13 cellular contexts compared by ENCODE assay signal in genomic region chr17:58060596-58061191, GRCh38. TPM values are rescaled to one million over a fixed set of nuclear protein-coding genes. Genes with fewer than 3 reads are reported as not detected.
DNase-seq lines count a peak whose midpoint lies in the region; ATAC-seq and TF ChIP-seq lines count a peak whose summit lies in the region.
"Had no signal": no experiment of that assay in that cellular context is flagged by ENCODE, and none has a peak within 500 bp of the region (broad histone marks: within the 10 kb centered on the region; RNA-seq: fewer than 3 reads in every experiment).

No MANE protein-coding gene starts in this region.

- TF ChIP-seq POLR2A in adrenal gland (IDR thresholded peaks at IDR 0.05): no peak
- TF ChIP-seq POLR2A in sigmoid colon (IDR thresholded peaks at IDR 0.05): no peak

- DNase-seq in LNCaP clone FGC (ENCODE audit: low read depth): peak; percentile 22
- peak; percentile 56 to 88 (median 82) for DNase-seq in adrenal gland
- peak; percentile 62 to 68 for DNase-seq in heart right ventricle
- peak; percentile 91 for DNase-seq in sigmoid colon
- DNase-seq in Caco-2: no peak
- no peak for DNase-seq in medulla oblongata (ENCODE audit: extremely low spot score)
- no peak for DNase-seq in activated T-helper 1 cell treated with anti-CD3 and anti-CD28 coated beads, Interleukin-12 subunit alpha, Interleukin-12 subunit beta, Interleukin-2, Interleukin-4 antibody, amounts not matched to agents 30 ng/mL and 10 ng/mL and 1 ng/mL, durations not matched to agents 14 hours and 24 hours and 36 hours (ENCODE audit: low spot score)
- no peak for DNase-seq in NCI-H748 (lab: John Stamatoyannopoulos, UW; ENCODE audit: unreplicated experiment)
- DNase-seq: activated CD4-positive, alpha-beta T cell treated with anti-CD3 and anti-CD28 coated beads, Interleukin-2, amount 10 ng/mL, durations not matched to agents 24 days and 14 days; DMS153; MM.1S; SHP77; stimulated activated naive CD8-positive, alpha-beta T cell treated with anti-CD3 and anti-CD28 coated beads, Interleukin-15, amount 100 ng/mL, for 72 hours had no signal

- intact Hi-C loops in adrenal gland (cut with DNase I) (no loop called here), heart right ventricle (cut with DNase I) (loop anchor here in 1 of 10 donors (10.0 kb wide), 1 partner anchor 46 kb away; no protein-coding TSS in a partner anchor), sigmoid colon (cut with DNase I) (loop anchor here (2.0 kb wide), 1 partner anchor 22 kb away; the partner anchor contains the start of gene DYNLL2), Caco-2 (cut with micrococcal nuclease; ENCODE audit: unreplicated experiment) (no loop called here)
- intact Hi-C loops in activated T-helper 1 cell treated with anti-CD3 and anti-CD28 coated beads, Interleukin-12 subunit alpha, Interleukin-12 subunit beta, Interleukin-2, Interleukin-4 antibody, amounts not matched to agents 30 ng/mL and 10 ng/mL and 1 ng/mL, durations not matched to agents 14 hours and 24 hours and 36 hours (cut with micrococcal nuclease): no loop called here

- H3K27me3 Mint-ChIP-seq in Caco-2 (ENCODE audit: insufficient read depth, unreplicated experiment): no peaks in the 10 kb centered on the region
- H3K27me3 Mint-ChIP-seq in activated T-helper 1 cell treated with anti-CD3 and anti-CD28 coated beads, Interleukin-12 subunit alpha, Interleukin-12 subunit beta, Interleukin-2, Interleukin-4 antibody, amounts not matched to agents 30 ng/mL and 10 ng/mL and 1 ng/mL, durations not matched to agents 14 hours and 24 hours and 36 hours (ENCODE audit: insufficient read depth): peaks cover 8% of the 10 kb centered on the region

- no peaks in the 10 kb centered on the region for H3K36me3 ChIP-seq in adrenal gland (replicated peaks in 1 of 2)
- no peaks in the 10 kb centered on the region for H3K36me3 ChIP-seq in heart right ventricle
- no peaks in the 10 kb centered on the region for H3K36me3 ChIP-seq in sigmoid colon
- no peaks in the 10 kb centered on the region for H3K36me3 ChIP-seq in Caco-2 (ENCODE audit: control insufficient read depth, insufficient read depth, low read length)

- no peaks in the 10 kb centered on the region for H3K9me3 Mint-ChIP-seq in Caco-2 (ENCODE audit: unreplicated experiment)
- no peaks in the 10 kb centered on the region for H3K9me3 Mint-ChIP-seq in activated T-helper 1 cell treated with anti-CD3 and anti-CD28 coated beads, Interleukin-12 subunit alpha, Interleukin-12 subunit beta, Interleukin-2, Interleukin-4 antibody, amounts not matched to agents 30 ng/mL and 10 ng/mL and 1 ng/mL, durations not matched to agents 14 hours and 24 hours and 36 hours
- H3K9me3 Mint-ChIP-seq: activated CD4-positive, alpha-beta T cell treated with anti-CD3 and anti-CD28 coated beads, Interleukin-2, amount 10 ng/mL, durations not matched to agents 24 days and 14 days; stimulated activated naive CD8-positive, alpha-beta T cell treated with anti-CD3 and anti-CD28 coated beads, Interleukin-15, amount 100 ng/mL, for 72 hours had no signal

- CTCF ChIA-PET in Caco-2 (lab: Charles Lee): no interaction called here

- POLR2A ChIA-PET in Caco-2 (lab: Charles Lee): interaction anchor here (1.1 kb wide), 1 partner anchor 22 kb away, joined by 3 read pairs; no protein-coding TSS in a partner anchor

- peak; percentile 78 to 96 (median 94) for ATAC-seq in heart right ventricle
- ATAC-seq: stimulated activated naive CD8-positive, alpha-beta T cell treated with anti-CD3 and anti-CD28 coated beads, Interleukin-15, amount 100 ng/mL, for 72 hours had no signal

- no peaks in the 10 kb centered on the region for H3K36me3 Mint-ChIP-seq in Caco-2 (ENCODE audit: insufficient read depth, unreplicated experiment)
- no peaks in the 10 kb centered on the region for H3K36me3 Mint-ChIP-seq in activated T-helper 1 cell treated with anti-CD3 and anti-CD28 coated beads, Interleukin-12 subunit alpha, Interleukin-12 subunit beta, Interleukin-2, Interleukin-4 antibody, amounts not matched to agents 30 ng/mL and 10 ng/mL and 1 ng/mL, durations not matched to agents 14 hours and 24 hours and 36 hours (ENCODE audit: low read depth)

- no peaks in the 10 kb centered on the region for H3K9me3 ChIP-seq in adrenal gland (replicated peaks in 1 of 3)
- H3K9me3 ChIP-seq in heart right ventricle: no peaks in the 10 kb centered on the region
- no peaks in the 10 kb centered on the region for H3K9me3 ChIP-seq in sigmoid colon
- H3K9me3 ChIP-seq in Caco-2: no peaks in the 10 kb centered on the region

- WGBS in adrenal gland, 4 donors: 9 to 35% (median 22%) methylated on average over 6 to 9 of the region's 9 CpGs
- 7 to 9% methylated on average over 9 of the region's 9 CpGs for WGBS in heart right ventricle, 2 donors
- WGBS in sigmoid colon, 2 donors: 26 to 56% methylated on average over 9 of the region's 9 CpGs

- BruUV-seq in Caco-2 (replicated peaks; lab: Mats Ljungman, UMichigan): no TSS peak

- H3K27me3 ChIP-seq in adrenal gland (no peaks in the 10 kb centered on the region), heart right ventricle (peaks cover 0 to 3% (median 0%) of the 10 kb centered on the region in 7 donors), sigmoid colon (no peaks in the 10 kb centered on the region), Caco-2 (replicated peaks; ENCODE audit: control insufficient read depth, insufficient read depth, low read length) (no peaks in the 10 kb centered on the region)

- H3K27ac Mint-ChIP-seq in Caco-2 (ENCODE audit: unreplicated experiment): no peak overlapping the region
- H3K27ac Mint-ChIP-seq in activated T-helper 1 cell treated with anti-CD3 and anti-CD28 coated beads, Interleukin-12 subunit alpha, Interleukin-12 subunit beta, Interleukin-2, Interleukin-4 antibody, amounts not matched to agents 30 ng/mL and 10 ng/mL and 1 ng/mL, durations not matched to agents 14 hours and 24 hours and 36 hours: no peak overlapping the region
- H3K27ac Mint-ChIP-seq: activated CD4-positive, alpha-beta T cell treated with anti-CD3 and anti-CD28 coated beads, Interleukin-2, amount 10 ng/mL, durations not matched to agents 24 days and 14 days had no signal

- H3K4me1 Mint-ChIP-seq in Caco-2 (ENCODE audit: low read depth, unreplicated experiment): no peaks in the 10 kb centered on the region
- H3K4me1 Mint-ChIP-seq in activated T-helper 1 cell treated with anti-CD3 and anti-CD28 coated beads, Interleukin-12 subunit alpha, Interleukin-12 subunit beta, Interleukin-2, Interleukin-4 antibody, amounts not matched to agents 30 ng/mL and 10 ng/mL and 1 ng/mL, durations not matched to agents 14 hours and 24 hours and 36 hours (ENCODE audit: low read depth): no peaks in the 10 kb centered on the region
- H3K4me1 Mint-ChIP-seq: activated CD4-positive, alpha-beta T cell treated with anti-CD3 and anti-CD28 coated beads, Interleukin-2, amount 10 ng/mL, durations not matched to agents 24 days and 14 days had no signal

- H3K4me3 ChIP-seq in LNCaP clone FGC (ENCODE audit: low read depth, low read length) (no peak overlapping the region), adrenal gland (no peak overlapping the region), heart right ventricle (no peak overlapping the region), sigmoid colon (no peak overlapping the region), Caco-2 (ENCODE audit: low read depth, low read length) (no peak overlapping the region)

- H3K4me1 ChIP-seq in adrenal gland (replicated peaks in 1 of 2): peaks cover 0 to 10% of the 10 kb centered on the region in 2 donors
- peaks cover 0 to 19% (median 12%) of the 10 kb centered on the region in 9 donors for H3K4me1 ChIP-seq in heart right ventricle
- peaks cover 0 to 26% (median 16%) of the 10 kb centered on the region in 4 donors for H3K4me1 ChIP-seq in sigmoid colon
- H3K4me1 ChIP-seq in Caco-2: no peaks in the 10 kb centered on the region

- peak overlapping the region in 1 of 5 donors; percentile 63 for H3K27ac ChIP-seq in adrenal gland
- H3K27ac ChIP-seq in heart right ventricle: peak overlapping the region in 1 of 10 donors; percentile 22
- H3K27ac ChIP-seq in sigmoid colon: peak overlapping the region in 3 of 4 donors; percentile 60 to 72 (median 72)

- H3K4me3 Mint-ChIP-seq in Caco-2 (ENCODE audit: unreplicated experiment): no peak overlapping the region
- no peak overlapping the region for H3K4me3 Mint-ChIP-seq in activated T-helper 1 cell treated with anti-CD3 and anti-CD28 coated beads, Interleukin-12 subunit alpha, Interleukin-12 subunit beta, Interleukin-2, Interleukin-4 antibody, amounts not matched to agents 30 ng/mL and 10 ng/mL and 1 ng/mL, durations not matched to agents 14 hours and 24 hours and 36 hours
- H3K4me3 Mint-ChIP-seq: activated CD4-positive, alpha-beta T cell treated with anti-CD3 and anti-CD28 coated beads, Interleukin-2, amount 10 ng/mL, durations not matched to agents 24 days and 14 days; stimulated activated naive CD8-positive, alpha-beta T cell treated with anti-CD3 and anti-CD28 coated beads, Interleukin-15, amount 100 ng/mL, for 72 hours had no signal

- TF ChIP-seq CTCF in LNCaP clone FGC (IDR thresholded peaks at IDR 0.05; ENCODE audit: control insufficient read depth, extremely low read depth, insufficient read depth) (no peak), adrenal gland (IDR thresholded peaks at IDR 0.05) (no peak), heart right ventricle (IDR thresholded peaks at IDR 0.05) (no peak), sigmoid colon (IDR thresholded peaks at IDR 0.05) (no peak), Caco-2 (IDR thresholded peaks at IDR 0.05; ENCODE audit: insufficient read depth in 1 of 2, low read depth in 1 of 2, low read length in 1 of 2, severe bottlenecking in 1 of 2, unreplicated experiment in 1 of 2) (no peak)

- no peak for TF ChIP-seq EP300 in sigmoid colon (IDR thresholded peaks at IDR 0.05)

RNA-seq across cellular contexts. Expression of gene DYNLL2, which starts 22.5 kb away (rescaled TPM):
- total RNA-seq in adrenal gland (100 to 1,000 TPM in 1 of 8 donors, 10 to 100 TPM in 7; 18.5 to 207 (median 37.3) TPM), heart right ventricle (100 to 1,000 TPM in 2 of 10 donors, 10 to 100 TPM in 8; 73.4 to 105 (median 83.5) TPM), sigmoid colon (10 to 100 TPM; 19.4 to 28.9 (median 22.8) TPM), Caco-2 (2022) (67.8 and 80.6 TPM in 2 replicates)
- polyA plus RNA-seq in adrenal gland (100 to 1,000 TPM in 1 of 3 donors, 10 to 100 TPM in 2; 19.8 to 194 (median 31.0) TPM), heart right ventricle (10 to 100 TPM; 45.3 to 46.1 TPM), sigmoid colon (10 to 100 TPM; 26.4 to 44.9 (median 32.1) TPM)
- 35.8 and 37.6 TPM in 2 replicates for total RNA-seq in activated T-helper 1 cell treated with anti-CD3 and anti-CD28 coated beads, Interleukin-12 subunit alpha, Interleukin-12 subunit beta, Interleukin-2, Interleukin-4 antibody, amounts not matched to agents 30 ng/mL and 10 ng/mL and 1 ng/mL, durations not matched to agents 14 hours and 24 hours and 36 hours

RNA-seq across cellular contexts. Expression of gene SRSF1, which starts 53.6 kb away (rescaled TPM):
- 100 to 1,000 TPM; 131 to 236 (median 186) TPM for total RNA-seq in adrenal gland
- polyA plus RNA-seq in adrenal gland: 100 to 1,000 TPM; 105 to 276 (median 137) TPM
- 100 to 1,000 TPM in 3 of 10 donors, 10 to 100 TPM in 7; 79.8 to 130 (median 94.7) TPM for total RNA-seq in heart right ventricle
- 10 to 100 TPM; 70.3 to 76.3 TPM for polyA plus RNA-seq in heart right ventricle
- 100 to 1,000 TPM; 138 to 214 (median 151) TPM for total RNA-seq in sigmoid colon
- polyA plus RNA-seq in sigmoid colon: 100 to 1,000 TPM in 1 of 3 donors, 10 to 100 TPM in 2; 90.6 to 125 (median 93.7) TPM
- 308 and 325 TPM in 2 replicates for total RNA-seq in Caco-2 (2022)
- total RNA-seq in activated T-helper 1 cell treated with anti-CD3 and anti-CD28 coated beads, Interleukin-12 subunit alpha, Interleukin-12 subunit beta, Interleukin-2, Interleukin-4 antibody, amounts not matched to agents 30 ng/mL and 10 ng/mL and 1 ng/mL, durations not matched to agents 14 hours and 24 hours and 36 hours: 491 and 498 TPM in 2 replicates

Comparison
In these comparisons a context has a peak if more than half of its experiments do, and no peak if none do; other contexts are left out.
1. DNase-seq: peak in LNCaP clone FGC (single experiment), adrenal gland (7 of 7), heart right ventricle (2 of 2) and sigmoid colon (single experiment); none in Caco-2 (0 of 2), medulla oblongata (single experiment), activated T-helper 1 cell treated with anti-CD3 and anti-CD28 coated beads, Interleukin-12 subunit alpha, Interleukin-12 subunit beta, Interleukin-2, Interleukin-4 antibody, amounts not matched to agents 30 ng/mL and 10 ng/mL and 1 ng/mL, durations not matched to agents 14 hours and 24 hours and 36 hours (single experiment) and NCI-H748 (single experiment).